In genomic region chr4:48342559-48342878, GRCh38 we compare ENCODE assay signal across 8 cellular contexts. TPM values are rescaled to one million over a fixed set of nuclear protein-coding genes. Genes with fewer than 3 reads are reported as not detected.
A peak's percentile ranks its signal among the peaks of the same experiment; 100 is the strongest.
DNase-seq lines count a peak whose midpoint lies in the region; ATAC-seq, FAIRE-seq and TF ChIP-seq lines count a peak whose summit lies in the region.

No MANE protein-coding gene starts in this region.

- peaks cover 4% of the 10 kb centered on the region; the same call in 1 of the 2 replicates for H3K36me3 ChIP-seq in HAP-1 (replicated peaks)
- no peaks in the 10 kb centered on the region for H3K36me3 ChIP-seq in SK-N-SH (replicated peaks in 1 of 2; ENCODE audit: control insufficient read depth in 1 of 2, insufficient read depth in 2 of 2, low read length in 1 of 2)
- H3K36me3 ChIP-seq in H1 (ENCODE audit: control insufficient read depth in 2 of 4, insufficient read depth in 4 of 4, low read length in 3 of 4), result no peaks in the 10 kb centered on the region

- H3K18ac ChIP-seq in H1 (ENCODE audit: extremely low read depth, low read length), result peak overlapping the region; percentile 85; the same call in 1 of the 2 replicates

- peaks cover 4% of the 10 kb centered on the region for H3F3A ChIP-seq in SK-N-SH (replicated peaks; ENCODE audit: insufficient read depth)

- TF ChIP-seq EP300 in SK-N-SH (IDR thresholded peaks at IDR 0.05; ENCODE audit: borderline replicate concordance in 1 of 2, low read depth in 1 of 2, low read length in 1 of 2) (no peak), H1 (IDR thresholded peaks at IDR 0.05; ENCODE audit: borderline replicate concordance in 1 of 2, low read depth in 2 of 2, low read length in 2 of 2) (no peak)

- CTCF ChIA-PET in SK-N-SH (lab: Yijun Ruan, JAX) (interaction anchor here (1.1 to 2.9 kb wide), 4 partner anchors 14 to 204 kb away, joined by 3 to 9 read pairs (median 6); partner anchors contain the start of gene SLC10A4), H1 (lab: Charles Lee; ENCODE audit: partially characterized antibody) (interaction anchor here (0.6 to 1.9 kb wide), 4 partner anchors 9 to 87 kb away, joined by 3 to 7 read pairs (median 4); no protein-coding TSS in a partner anchor)

- H2BK5ac ChIP-seq in H1 (ENCODE audit: low read depth, low read length), result peak overlapping the region; percentile 77; the same call in 1 of the 2 replicates

- H4K91ac ChIP-seq in H1 (replicated peaks; ENCODE audit: insufficient read length, low read length), result peak overlapping the region; percentile 39

- H3K4me3 ChIP-seq in HAP-1, result peak overlapping the region; percentile 89
- peak overlapping the region; percentile 78 to 96 for H3K4me3 ChIP-seq in SK-N-SH (ENCODE audit: low read depth in 2 of 2, low read length in 1 of 2)
- peak overlapping the region; percentile 86 to 98 (median 88) for H3K4me3 ChIP-seq in H1 (ENCODE audit: extremely low read depth in 1 of 4, insufficient read depth in 2 of 4, low read depth in 3 of 4, low read length in 4 of 4)

- H3K23me2 ChIP-seq in H1 (ENCODE audit: low read depth, low read length), result peaks cover 5% of the 10 kb centered on the region; the same call in 1 of the 2 replicates

- H3K27ac ChIP-seq in SK-N-SH (ENCODE audit: low read depth in 2 of 2, low read length in 1 of 2), result peak overlapping the region; percentile 93 to 95; a peak in 3 of 4 replicates
- no peak overlapping the region for H3K27ac ChIP-seq in H1 (ENCODE audit: low read depth, low read length)

- peak overlapping the region; percentile 96 for H3K4me3 Mint-ChIP-seq in osteocyte (ENCODE audit: unreplicated experiment)

- peak overlapping the region; percentile 40 for H4K5ac ChIP-seq in H1 (ENCODE audit: insufficient read length, low read depth, low read length)

- no peak overlapping the region for H2AK5ac ChIP-seq in H1 (ENCODE audit: low read depth, low read length)

- H3K27me3 ChIP-seq in HAP-1 (ENCODE audit: low read depth) (no peaks in the 10 kb centered on the region), SK-N-SH (ENCODE audit: insufficient read depth) (no peaks in the 10 kb centered on the region), H1 (replicated peaks in 1 of 4; ENCODE audit: control insufficient read depth in 3 of 4, extremely low read depth in 1 of 4, insufficient read depth in 3 of 4, low read length in 3 of 4) (no peaks in the 10 kb centered on the region)

- H2BK20ac ChIP-seq in H1 (ENCODE audit: low read length), result 0 out of 2 replicates have a peak overlapping the region, but pooled peaks have one; percentile 52

- under 1% methylated on average over 8 of the region's 8 CpGs for WGBS in SK-N-SH (ENCODE audit: low lambda C conversion rate)
- 7% methylated on average over 5 of the region's 8 CpGs; no CpG with 5 or more reads in 1 of the 2 experiments for WGBS in H1 (ENCODE audit: extremely low coverage in 1 of 2, insufficient coverage in 1 of 2, insufficient read length in 1 of 2, insufficient replicate concordance in 2 of 2, low coverage in 1 of 2, low lambda C conversion rate in 2 of 2, missing lambda C conversion rate in 1 of 2), 2 experiments

- H3K56ac ChIP-seq in H1 (replicated peaks; ENCODE audit: insufficient read length, low read depth, low read length), result no peak overlapping the region

- TF ChIP-seq CTCF in SK-N-SH (IDR thresholded peaks at IDR 0.05), result no peak
- TF ChIP-seq CTCF in H1 (IDR thresholded peaks at IDR 0.05; ENCODE audit: control extremely low read depth in 1 of 3, insufficient read depth in 1 of 3, low read depth in 1 of 3, low read length in 3 of 3), result no peak
- no peak for TF ChIP-seq CTCF in osteocyte (IDR thresholded peaks at IDR 0.05)

- no peak overlapping the region for H3K4ac ChIP-seq in H1 (replicated peaks; ENCODE audit: insufficient read length, low read depth, low read length)

- H2BK15ac ChIP-seq in H1 (ENCODE audit: low read length), result no peak overlapping the region

- H3K27ac Mint-ChIP-seq in osteocyte (ENCODE audit: unreplicated experiment), result peak overlapping the region; percentile 92

- no peaks in the 10 kb centered on the region for H3K9me3 ChIP-seq in HAP-1
- no peaks in the 10 kb centered on the region for H3K9me3 ChIP-seq in SK-N-SH
- no peaks in the 10 kb centered on the region for H3K9me3 ChIP-seq in H1 (ENCODE audit: insufficient read depth in 2 of 2, low read depth in 1 of 2, low read length in 1 of 2)

- TF ChIP-seq RAD21 in SK-N-SH (IDR thresholded peaks at IDR 0.05; ENCODE audit: low read length) (no peak; the same call in 1 of the 2 replicates), H1 (IDR thresholded peaks at IDR 0.05 in 1 of 2, conservative IDR thresholded peaks at IDR 0.05 in 1 of 2; ENCODE audit: low read depth in 2 of 2, low read length in 2 of 2) (no peak)

- no peak overlapping the region for H3K23ac ChIP-seq in H1 (ENCODE audit: insufficient read length)

- no peak for FAIRE-seq in H1 (lab: Jason Lieb, UNC)

- no peaks in the 10 kb centered on the region for H3K9me2 ChIP-seq in SK-N-SH

- H3K9ac ChIP-seq in SK-N-SH (peak overlapping the region; percentile 94), H1 (replicated peaks in 1 of 4; ENCODE audit: extremely low read depth in 1 of 4, low read depth in 3 of 4, low read length in 3 of 4) (peak overlapping the region in 3 of 4 experiments; percentile 61 to 85 (median 70); a peak in 6 of 7 replicates)

- in situ Hi-C loops in HAP-1 (cut with MboI; ENCODE audit: low sequenced_read_pairs), result no loop called here

- H3K36me3 Mint-ChIP-seq in osteocyte (ENCODE audit: unreplicated experiment), result no peaks in the 10 kb centered on the region

- H4K8ac ChIP-seq in H1 (ENCODE audit: extremely low read depth, insufficient read depth, low read length), result no peak overlapping the region

- no peak for ATAC-seq in HG03460 (IDR thresholded peaks at IDR 0.05; ENCODE audit: unreplicated experiment)

- no peak overlapping the region for H2BK120ac ChIP-seq in H1 (replicated peaks; ENCODE audit: low read depth, low read length)

- no peak overlapping the region for H2AFZ ChIP-seq in SK-N-SH (ENCODE audit: low read depth)
- H2AFZ ChIP-seq in H1 (ENCODE audit: low read length), result no peak overlapping the region

- H3K4me1 Mint-ChIP-seq in osteocyte (ENCODE audit: unreplicated experiment), result peaks cover 60% of the 10 kb centered on the region

- H3K27me3 Mint-ChIP-seq in osteocyte (ENCODE audit: unreplicated experiment), result no peaks in the 10 kb centered on the region

- no peak overlapping the region for H3K14ac ChIP-seq in H1 (ENCODE audit: insufficient read length)

- POLR2A ChIA-PET in SK-N-SH (lab: Yijun Ruan, JAX), result interaction anchor here (1.6 to 2.4 kb wide), 2 partner anchors 137 to 141 kb away, joined by 3 to 7 read pairs; partner anchors contain the start of gene SLC10A4
- POLR2A ChIA-PET in H1 (lab: Charles Lee; ENCODE audit: partially characterized antibody), result interaction anchor here (0.8 to 2.0 kb wide), 5 partner anchors 8 to 85 kb away, joined by 3 to 10 read pairs (median 6); no protein-coding TSS in a partner anchor

- H3K9me3 Mint-ChIP-seq in osteocyte (ENCODE audit: unreplicated experiment), result no peaks in the 10 kb centered on the region

- TF ChIP-seq POLR2A in H1 (IDR thresholded peaks at IDR 0.05; ENCODE audit: control extremely low read depth in 1 of 2, low read depth in 2 of 2, low read length in 2 of 2), result no peak

- DNase-seq in HAP-1 (ENCODE audit: low spot score in 2 of 2) (no peak), SK-N-SH (no peak), H1 (ENCODE audit: low read depth in 1 of 2, low spot score in 2 of 2) (no peak), osteocyte (ENCODE audit: extremely low spot score, unreplicated experiment) (no peak), OCI-M2 (lab: John Stamatoyannopoulos, UW; ENCODE audit: unreplicated experiment) (no peak), mucosa of gallbladder (ENCODE audit: low spot score) (no peak), NCI-H1092 (lab: John Stamatoyannopoulos, UW) (no peak)

- H2BK12ac ChIP-seq in H1 (ENCODE audit: low read depth, low read length), result no peak overlapping the region

- H4K20me1 ChIP-seq in SK-N-SH (ENCODE audit: insufficient read depth) (peaks cover 45% of the 10 kb centered on the region), H1 (replicated peaks in 1 of 2; ENCODE audit: control insufficient read depth in 1 of 2, insufficient read depth in 2 of 2, low read length in 2 of 2) (peaks cover 0 to 9% of the 10 kb centered on the region in 2 experiments)

- H3K79me2 ChIP-seq in SK-N-SH (ENCODE audit: insufficient read depth) (peaks cover 60% of the 10 kb centered on the region), H1 (ENCODE audit: control insufficient read depth in 1 of 2, insufficient read depth in 2 of 2, low read length in 2 of 2) (peaks cover 12 to 56% of the 10 kb centered on the region in 2 experiments)

- H3K4me2 ChIP-seq in SK-N-SH (peak overlapping the region; percentile 91), H1 (ENCODE audit: insufficient read depth in 1 of 2, low read depth in 2 of 2, low read length in 2 of 2) (peak overlapping the region; percentile 87 to 96)

- H3K4me1 ChIP-seq in HAP-1, result peaks cover 26% of the 10 kb centered on the region
- peaks cover 16 to 35% of the 10 kb centered on the region in 2 experiments for H3K4me1 ChIP-seq in SK-N-SH (ENCODE audit: control insufficient read depth in 1 of 2, insufficient read depth in 2 of 2, low read depth in 1 of 2, low read length in 1 of 2)
- peaks cover 0 to 13% (median 4%) of the 10 kb centered on the region in 4 experiments; a peak in 2 of 7 replicates for H3K4me1 ChIP-seq in H1 (replicated peaks in 1 of 4; ENCODE audit: control insufficient read depth in 3 of 4, insufficient read depth in 4 of 4, low read length in 3 of 4)

- H3K79me1 ChIP-seq in H1 (ENCODE audit: low read depth, low read length), result peaks cover 4% of the 10 kb centered on the region

TF ChIP-seq in SK-N-SH, 30 proteins besides CTCF, POLR2A, EP300 and RAD21 (continues in another document):
- TF ChIP-seq NFIC (IDR thresholded peaks at IDR 0.05; ENCODE audit: borderline replicate concordance) (no peak), RCOR1 (IDR thresholded peaks at IDR 0.05; ENCODE audit: low read length) (no peak)

RNA-seq across cellular contexts. Expression of gene SLAIN2, which starts 1.2 kb away (rescaled TPM):
- 16.2 and 17.0 TPM in 2 replicates for polyA plus RNA-seq in SK-N-SH (2012; rRNA removed)
- polyA plus RNA-seq in SK-N-SH (2012; cell fraction: cytosol; rRNA removed), result 22.6 and 25.7 TPM in 2 replicates
- polyA plus RNA-seq in SK-N-SH (2012; cell fraction: nucleus; rRNA removed), result 11.0 and 21.0 TPM in 2 replicates
- 40.0 and 42.2 TPM in 2 replicates for total RNA-seq in H1 (2021; fragmentation: NEBNext Ultra II Directional; extraction: Animal tissue kit (Norgen Biotek cat#: 25700))
- polyA plus RNA-seq in H1 (2011; rRNA removed), result 6.6 and 8.2 TPM in 2 replicates
- 10.0 TPM for polyA plus RNA-seq in H1 (2011; cell fraction: cytosol; rRNA removed)
- 16.5 TPM for polyA plus RNA-seq in H1 (2011; cell fraction: nucleus; rRNA removed)
- 10.3 to 22.1 TPM (median 18.6 TPM) in 4 replicates for polyA plus RNA-seq in H1 (2012, experiment 1 of 2)
- 3.8 TPM for polyA plus RNA-seq in H1 (2012, experiment 2 of 2)
- polyA plus RNA-seq in H1 (2013, experiment 1 of 2), result 36.0 TPM
- polyA plus RNA-seq in H1 (2013, experiment 2 of 2), result 37.0 TPM
- polyA minus RNA-seq in H1 (2011; rRNA and poly(A)+ RNA removed), result 28.0 and 32.9 TPM in 2 replicates
- 20.0 TPM for polyA minus RNA-seq in H1 (2011; cell fraction: cytosol; rRNA and poly(A)+ RNA removed)
- 18.4 TPM for polyA minus RNA-seq in H1 (2011; cell fraction: nucleus; rRNA and poly(A)+ RNA removed)
- 70.1 and 82.7 TPM in 2 replicates for total RNA-seq in osteocyte
- 91.4 TPM for total RNA-seq in mucosa of gallbladder
